Comparison of ENCODE assay signal across 8 cellular contexts in the genomic region with DNA sequence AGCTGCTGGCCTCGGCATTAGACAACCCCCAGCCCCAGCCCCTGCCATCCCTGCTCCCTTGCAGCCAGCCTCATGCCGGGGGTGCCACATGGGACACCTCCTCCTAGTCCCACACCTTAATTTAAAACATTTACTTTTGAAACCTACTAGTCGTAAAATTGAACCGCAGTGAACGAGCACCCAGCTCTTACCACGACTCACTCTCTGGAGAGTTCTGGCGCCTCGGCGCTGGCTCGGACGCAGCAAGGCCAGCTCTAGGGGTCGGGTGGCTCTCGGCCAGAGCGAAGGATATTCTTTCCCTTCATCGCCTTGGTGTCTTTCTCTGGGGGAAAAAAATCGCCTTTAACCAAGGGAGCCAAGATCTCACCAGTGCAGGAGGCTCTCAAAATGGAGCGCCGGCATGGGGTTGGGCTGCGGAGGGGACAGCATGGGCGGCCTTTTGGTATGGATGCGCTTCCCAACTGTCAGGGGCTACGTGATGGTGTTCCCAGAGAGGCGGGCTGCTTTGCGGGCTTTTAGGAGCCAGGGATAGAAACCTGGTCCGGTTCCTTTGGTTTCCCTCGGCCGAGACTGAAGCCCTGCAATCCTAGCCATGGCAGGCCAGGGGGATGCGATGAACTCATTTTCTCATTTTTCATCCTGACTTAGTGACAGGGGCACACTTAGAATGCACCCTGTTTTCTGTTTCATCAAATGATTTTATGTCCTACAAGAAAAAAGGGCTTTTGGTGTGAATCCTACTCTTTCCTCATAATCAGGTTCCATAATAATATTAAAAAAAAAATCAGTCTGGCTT.
DNase-seq lines count a peak whose midpoint lies in the region; ATAC-seq and TF ChIP-seq lines count a peak whose summit lies in the region.

No MANE protein-coding gene starts in this region.

- peaks cover 2 to 49% (median 38%) of the 10 kb centered on the region in 5 donors for H3K4me1 ChIP-seq in subcutaneous abdominal adipose tissue (ENCODE audit: control insufficient read depth in 5 of 5, insufficient read depth in 5 of 5, low read length in 5 of 5)

- H3K36me3 Mint-ChIP-seq in T-helper 2 cell treated with Interferon-gamma antibody and Interleukin-4, amounts not matched to agents 5 μg/mL and 100 μg/mL, for 36 hours (ENCODE audit: low read depth), result peaks cover 9% of the 10 kb centered on the region

- H3K27ac ChIP-seq in subcutaneous abdominal adipose tissue (ENCODE audit: low read depth, low read length), result no peak overlapping the region

- ATAC-seq in GM18498 (IDR thresholded peaks at IDR 0.05; ENCODE audit: unreplicated experiment), result no peak
- ATAC-seq in GM21529 (IDR thresholded peaks at IDR 0.05; ENCODE audit: unreplicated experiment), result no peak
- no peak for ATAC-seq in HG02870 (IDR thresholded peaks at IDR 0.05; ENCODE audit: unreplicated experiment)

- H3K9me3 ChIP-seq in subcutaneous abdominal adipose tissue (ENCODE audit: control insufficient read depth in 5 of 5, low read length in 5 of 5), result no peaks in the 10 kb centered on the region

- no peak for DNase-seq in T-helper 2 cell treated with Interferon-gamma antibody and Interleukin-4, amounts not matched to agents 5 μg/mL and 100 μg/mL, for 36 hours (ENCODE audit: low spot score)
- no peak for DNase-seq in T-helper 2 cell
- DNase-seq in astrocyte of the cerebellum (ENCODE audit: low read depth), result no peak
- peak; percentile 44 for DNase-seq in left kidney (ENCODE audit: low read depth, low spot score)

- peak overlapping the region; percentile 93 for H3K4me3 Mint-ChIP-seq in T-helper 2 cell treated with Interferon-gamma antibody and Interleukin-4, amounts not matched to agents 5 μg/mL and 100 μg/mL, for 36 hours

- in situ Hi-C loops in astrocyte of the cerebellum (cut with HindIII; ENCODE audit: low sequenced_read_pairs), result no loop called here

- peaks cover 60% of the 10 kb centered on the region for H3K4me1 Mint-ChIP-seq in T-helper 2 cell treated with Interferon-gamma antibody and Interleukin-4, amounts not matched to agents 5 μg/mL and 100 μg/mL, for 36 hours (ENCODE audit: low read depth)

- H3K27ac Mint-ChIP-seq in T-helper 2 cell treated with Interferon-gamma antibody and Interleukin-4, amounts not matched to agents 5 μg/mL and 100 μg/mL, for 36 hours, result peak overlapping the region; percentile 77

- H3K9ac ChIP-seq in subcutaneous abdominal adipose tissue (ENCODE audit: low read length in 5 of 5), result peak overlapping the region in 4 of 5 donors; percentile 14 to 86 (median 46)

- H3K27me3 ChIP-seq in subcutaneous abdominal adipose tissue (ENCODE audit: control insufficient read depth in 5 of 5, insufficient read depth in 4 of 5, low read length in 5 of 5), result no peaks in the 10 kb centered on the region

- TF ChIP-seq CTCF in astrocyte of the cerebellum (IDR thresholded peaks at IDR 0.05; ENCODE audit: low read depth, low read length, missing control alignments), result no peak

- no peaks in the 10 kb centered on the region for H3K27me3 Mint-ChIP-seq in T-helper 2 cell treated with Interferon-gamma antibody and Interleukin-4, amounts not matched to agents 5 μg/mL and 100 μg/mL, for 36 hours (ENCODE audit: low read depth)

- peak overlapping the region; percentile 67 for H3K4me3 ChIP-seq in astrocyte of the cerebellum (ENCODE audit: low read depth, low read length)
- peak overlapping the region; percentile 9 to 94 (median 86) for H3K4me3 ChIP-seq in subcutaneous abdominal adipose tissue (ENCODE audit: low read depth in 1 of 5, low read length in 5 of 5)

- H3K9me3 Mint-ChIP-seq in T-helper 2 cell treated with Interferon-gamma antibody and Interleukin-4, amounts not matched to agents 5 μg/mL and 100 μg/mL, for 36 hours, result no peaks in the 10 kb centered on the region

- H3K36me3 ChIP-seq in subcutaneous abdominal adipose tissue (ENCODE audit: control insufficient read depth in 5 of 5, insufficient read depth in 5 of 5, low read length in 5 of 5), result no peaks in the 10 kb centered on the region
